21 cellular contexts compared by ENCODE assay signal in genomic region chr9:78357165-78357873, GRCh38.
DNase-seq lines count a peak whose midpoint lies in the region; ATAC-seq, FAIRE-seq and TF ChIP-seq lines count a peak whose summit lies in the region.
"Had no signal": no experiment of that assay in that cellular context is flagged by ENCODE, and none has a peak within 500 bp of the region (broad histone marks: within the 10 kb centered on the region; RNA-seq: fewer than 3 reads in every experiment).

No MANE protein-coding gene starts in this region.

- intact Hi-C loops in colonic mucosa (cut with DNase I) = no loop called here

- H3K27ac ChIP-seq in colonic mucosa = no peak overlapping the region
- H3K27ac ChIP-seq in foreskin keratinocyte = no peak overlapping the region
- H3K27ac ChIP-seq: neural progenitor cell, PC-9 had no signal

- H3K27ac Mint-ChIP-seq in memory B cell = no peak overlapping the region
- H3K27ac Mint-ChIP-seq: activated CD4-positive, alpha-beta T cell treated with anti-CD3 and anti-CD28 coated beads, Interleukin-2, amount 10 ng/mL, durations not matched to agents 7 days and 5 days; activated naive CD8-positive, alpha-beta T cell; mesothelial cell of epicardium had no signal

- no peaks in the 10 kb centered on the region for H3K9me3 ChIP-seq in colonic mucosa
- H3K9me3 ChIP-seq: Caco-2, MG63 had no signal

- H3K4me1 ChIP-seq in colonic mucosa = no peaks in the 10 kb centered on the region
- H3K4me1 ChIP-seq in foreskin keratinocyte = no peaks in the 10 kb centered on the region
- H3K4me1 ChIP-seq: Caco-2 had no signal

- DNase-seq in GM18507 (ENCODE audit: extremely low spot score, insufficient read length, low read depth) (peak; percentile 2), memory B cell (ENCODE audit: low spot score in 2 of 2) (no peak), NCI-H2029 treated with DMSO at 0.1 percent for 48 hours (lab: John Stamatoyannopoulos, UW) (no peak), colonic mucosa (no peak), KG1 (lab: John Stamatoyannopoulos, UW) (no peak), foreskin keratinocyte (no peak)
- DNase-seq: activated CD4-positive, alpha-beta T cell treated with anti-CD3 and anti-CD28 coated beads, Interleukin-2, amount 10 ng/mL, durations not matched to agents 7 days and 5 days; activated T-cell treated with anti-CD3 and anti-CD28 coated beads, Interleukin-2, amount 50 U/mL, for 1 hour; Caco-2; MG63; NCI-H2029; NCI-H69; PC-9; right cardiac atrium had no signal

- ATAC-seq in GM21717 (IDR thresholded peaks at IDR 0.05; ENCODE audit: unreplicated experiment) (peak; percentile 71), HG03342 (IDR thresholded peaks at IDR 0.05; ENCODE audit: unreplicated experiment) (peak; percentile 61), memory B cell (ENCODE audit: low read depth) (peak; percentile 65), foreskin keratinocyte (no peak)
- ATAC-seq: right cardiac atrium, SK-N-SH treated with all-trans-retinoic acid at 6 μM for 48 hours had no signal

- H3K4me3 ChIP-seq in colonic mucosa = no peak overlapping the region
- H3K4me3 ChIP-seq: MG63, neural progenitor cell, PC-9 had no signal

- no peak for FAIRE-seq in GM18507 (lab: Jason Lieb, UNC)
- FAIRE-seq: H1 had no signal

- H3K36me3 Mint-ChIP-seq in memory B cell = peaks cover 2% of the 10 kb centered on the region
- H3K36me3 Mint-ChIP-seq: mesothelial cell of epicardium had no signal

- H3K36me3 ChIP-seq in colonic mucosa = no peaks in the 10 kb centered on the region
- H3K36me3 ChIP-seq: MG63, neural progenitor cell had no signal

- TF ChIP-seq CTCF in colonic mucosa (IDR thresholded peaks at IDR 0.05) (no peak), foreskin keratinocyte (conservative IDR thresholded peaks at IDR 0.05) (no peak)

- no peaks in the 10 kb centered on the region for H3K27me3 Mint-ChIP-seq in memory B cell
- H3K27me3 Mint-ChIP-seq: activated CD4-positive, alpha-beta T cell treated with anti-CD3 and anti-CD28 coated beads, Interleukin-2, amount 10 ng/mL, durations not matched to agents 7 days and 5 days; activated naive CD8-positive, alpha-beta T cell had no signal

- H3K27me3 ChIP-seq in colonic mucosa = no peaks in the 10 kb centered on the region
- H3K27me3 ChIP-seq in foreskin keratinocyte = no peaks in the 10 kb centered on the region
- H3K27me3 ChIP-seq: MG63, neural progenitor cell had no signal

- H3K9ac ChIP-seq in colonic mucosa (ENCODE audit: low read depth in 2 of 2, low read length in 2 of 2) = no peak overlapping the region
- H3K9ac ChIP-seq: neural progenitor cell had no signal

- peak overlapping the region; percentile 8 for H3K4me3 Mint-ChIP-seq in memory B cell
- H3K4me3 Mint-ChIP-seq: activated CD4-positive, alpha-beta T cell treated with anti-CD3 and anti-CD28 coated beads, Interleukin-2, amount 10 ng/mL, durations not matched to agents 7 days and 5 days; activated naive CD8-positive, alpha-beta T cell; mesothelial cell of epicardium; neural progenitor cell had no signal

- no peaks in the 10 kb centered on the region for H3K9me3 Mint-ChIP-seq in memory B cell
- H3K9me3 Mint-ChIP-seq: neural progenitor cell had no signal

- peaks cover 4% of the 10 kb centered on the region for H3K4me1 Mint-ChIP-seq in memory B cell
- H3K4me1 Mint-ChIP-seq: mesothelial cell of epicardium had no signal
